ENCODE assay signal across 8 cellular contexts in the genomic region with DNA sequence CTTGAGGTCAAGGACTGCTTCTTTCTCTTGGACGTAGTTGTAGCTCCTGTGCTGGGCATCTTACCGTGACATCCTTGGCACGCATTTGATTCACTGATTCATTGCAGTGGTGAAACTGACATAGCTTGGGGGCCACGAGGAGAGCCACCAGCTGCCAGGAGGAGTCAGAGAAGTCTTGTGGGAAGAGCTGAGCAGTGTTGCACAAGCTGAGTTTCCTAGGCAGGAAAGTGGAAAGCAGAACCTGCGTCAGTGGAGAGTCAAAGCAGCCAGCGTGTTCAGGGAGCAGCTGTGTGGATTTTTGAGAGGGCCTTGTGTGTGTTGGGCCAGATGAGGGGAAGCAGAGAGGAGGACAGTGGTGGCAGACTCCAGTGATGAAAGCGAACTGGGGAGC. TPM values are rescaled to one million over a fixed set of nuclear protein-coding genes. Genes with fewer than 3 reads are reported as not detected.
DNase-seq lines count a peak whose midpoint lies in the region; ATAC-seq lines count a peak whose summit lies in the region.

No MANE protein-coding gene starts in this region.

- H2BK120ac ChIP-seq in mesendoderm (ENCODE audit: low read depth, low read length), result no peak overlapping the region

- no peak overlapping the region for H3K18ac ChIP-seq in mesendoderm (ENCODE audit: low read length)

- no peak overlapping the region for H3K4me2 ChIP-seq in mesendoderm (ENCODE audit: low read length)

- no peaks in the 10 kb centered on the region for H3K36me3 ChIP-seq in mesendoderm (ENCODE audit: control insufficient read depth, insufficient read depth, low read length)

- no peaks in the 10 kb centered on the region for H3K4me1 ChIP-seq in mesendoderm (ENCODE audit: control insufficient read depth, low read depth, low read length)

- intact Hi-C loops in posterior vena cava (cut with DNase I), result no loop called here

- no peak overlapping the region for H3K56ac ChIP-seq in mesendoderm (ENCODE audit: low read length)

- H2BK15ac ChIP-seq in mesendoderm (replicated peaks; ENCODE audit: low read depth), result no peak overlapping the region

- no peak overlapping the region for H3K27ac ChIP-seq in mesendoderm (ENCODE audit: low read depth, low read length)

- H3K79me2 ChIP-seq in mesendoderm (ENCODE audit: control insufficient read depth, insufficient read depth, low read length), result no peaks in the 10 kb centered on the region

- no peak overlapping the region for H4K8ac ChIP-seq in mesendoderm (ENCODE audit: low read depth, low read length)

- peaks cover 7% of the 10 kb centered on the region for H3K79me1 ChIP-seq in mesendoderm (ENCODE audit: low read length)

- H3K23ac ChIP-seq in mesendoderm (ENCODE audit: low read length), result no peak overlapping the region

- H3K27me3 ChIP-seq in mesendoderm (ENCODE audit: insufficient read depth, low read length, poor library complexity), result no peaks in the 10 kb centered on the region

- H3K4ac ChIP-seq in mesendoderm (ENCODE audit: low read depth, low read length), result no peak overlapping the region

- ATAC-seq in GM21360 (IDR thresholded peaks at IDR 0.05; ENCODE audit: unreplicated experiment), result peak; percentile 34
- no peak for ATAC-seq in GM21367 (IDR thresholded peaks at IDR 0.05; ENCODE audit: unreplicated experiment)
- no peak for ATAC-seq in GM19452 (IDR thresholded peaks at IDR 0.05; ENCODE audit: unreplicated experiment)

- H3K4me3 ChIP-seq in mesendoderm (ENCODE audit: low read length), result no peak overlapping the region

- no peak overlapping the region for H3K9ac ChIP-seq in mesendoderm (ENCODE audit: low read length)

- H2BK5ac ChIP-seq in mesendoderm (ENCODE audit: low read length), result no peak overlapping the region

- H2AK5ac ChIP-seq in mesendoderm (ENCODE audit: low read length), result no peak overlapping the region

- WGBS in mesendoderm (ENCODE audit: extremely low coverage, insufficient coverage, low lambda C conversion rate), result no CpG with 5 or more reads among the region's 7 CpGs

- DNase-seq in SHP77 treated with DMSO at 0.1 percent for 48 hours (lab: John Stamatoyannopoulos, UW) (peak; percentile 81), fibroblast of gingiva (ENCODE audit: low read depth) (peak; percentile 100), posterior vena cava (ENCODE audit: low spot score) (peak; percentile 90), NCI-H1417 (lab: John Stamatoyannopoulos, UW) (no peak), mesendoderm (no peak)

- H4K5ac ChIP-seq in mesendoderm (ENCODE audit: low read length), result no peak overlapping the region

RNA-seq across cellular contexts. Expression of a gene that starts 5.3 kb away (rescaled TPM):
- 10 to 100 TPM; 12.1 to 14.7 TPM for total RNA-seq in posterior vena cava
- polyA plus RNA-seq in mesendoderm (2013, experiment 1 of 2), result 0.01 TPM
- polyA plus RNA-seq in mesendoderm (2013, experiment 2 of 2), result 0.01 TPM

RNA-seq across cellular contexts. Expression of a gene that starts 54.3 kb away (rescaled TPM):
- not detected for total RNA-seq in posterior vena cava
- polyA plus RNA-seq in mesendoderm (2013, experiment 1 of 2), result not detected
- not detected for polyA plus RNA-seq in mesendoderm (2013, experiment 2 of 2)

Comparison
In these comparisons a context has a peak if more than half of its experiments do, and no peak if none do; other contexts are left out.
1. DNase-seq: peak in SHP77 treated with DMSO at 0.1 percent for 48 hours (single experiment), fibroblast of gingiva (single experiment) and posterior vena cava (single experiment); none in NCI-H1417 (0 of 3) and mesendoderm (single experiment).